18 cellular contexts compared by ENCODE assay signal in the genomic region with DNA sequence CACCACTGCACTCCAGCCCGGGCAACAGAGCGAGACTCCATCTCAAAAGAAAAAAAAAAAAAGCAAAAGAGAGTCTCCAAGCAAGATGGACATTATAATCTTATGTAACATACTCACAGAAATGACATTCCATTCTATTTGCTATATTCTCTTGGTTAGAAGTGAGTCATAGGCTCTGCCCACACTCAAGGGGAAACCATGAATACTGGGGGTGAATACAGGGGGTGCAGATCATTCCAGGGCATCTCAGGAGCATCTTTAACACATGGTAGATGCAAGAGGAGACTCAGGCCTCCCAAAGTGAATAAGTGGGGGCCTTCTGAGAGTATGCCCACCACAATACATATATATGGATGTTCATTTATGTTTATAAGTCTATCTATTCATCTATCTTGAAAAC. TPM values are rescaled to one million over a fixed set of nuclear protein-coding genes. Genes with fewer than 3 reads are reported as not detected.
DNase-seq lines count a peak whose midpoint lies in the region; ATAC-seq and TF ChIP-seq lines count a peak whose summit lies in the region.
"Had no signal": no experiment of that assay in that cellular context is flagged by ENCODE, and none has a peak within 500 bp of the region (broad histone marks: within the 10 kb centered on the region; RNA-seq: fewer than 3 reads in every experiment).

No MANE protein-coding gene starts in this region.

- ATAC-seq in HG03571 (IDR thresholded peaks at IDR 0.05; ENCODE audit: unreplicated experiment) = no peak
- no peak for ATAC-seq in GM21528 (IDR thresholded peaks at IDR 0.05; ENCODE audit: low FRiP score, unreplicated experiment)
- ATAC-seq: HCT116; stimulated activated naive B cell treated with anti-CD40 and anti-IgM and Interleukin-4, amounts not matched to agents 10 μg/mL and 1 μg/mL and 100 μg/mL, for 72 hours had no signal

- H3K9me3 Mint-ChIP-seq in activated naive CD8-positive, alpha-beta T cell treated with anti-CD3 and anti-CD28 coated beads for 36 hours = no peaks in the 10 kb centered on the region
- no peaks in the 10 kb centered on the region for H3K9me3 Mint-ChIP-seq in activated T-helper 1 cell treated with anti-CD3 and anti-CD28 coated beads, Interleukin-12 subunit alpha, Interleukin-12 subunit beta, Interleukin-2, Interleukin-4 antibody, amounts not matched to agents 30 ng/mL and 10 ng/mL and 1 ng/mL, durations not matched to agents 14 hours and 24 hours and 36 hours
- H3K9me3 Mint-ChIP-seq: activated naive CD4-positive, alpha-beta T cell treated with anti-CD3 and anti-CD28 coated beads, Interleukin-2, amount 50 U/mL, for 72 hours; central memory CD8-positive, alpha-beta T cell; stimulated activated naive B cell treated with anti-CD40 and anti-IgM and Interleukin-4, amounts not matched to agents 10 μg/mL and 1 μg/mL and 100 μg/mL, for 72 hours; type B pancreatic cell had no signal

- H3K4me1 Mint-ChIP-seq in activated naive CD8-positive, alpha-beta T cell treated with anti-CD3 and anti-CD28 coated beads for 36 hours = peaks cover 23% of the 10 kb centered on the region
- peaks cover 11% of the 10 kb centered on the region for H3K4me1 Mint-ChIP-seq in activated T-helper 1 cell treated with anti-CD3 and anti-CD28 coated beads, Interleukin-12 subunit alpha, Interleukin-12 subunit beta, Interleukin-2, Interleukin-4 antibody, amounts not matched to agents 30 ng/mL and 10 ng/mL and 1 ng/mL, durations not matched to agents 14 hours and 24 hours and 36 hours (ENCODE audit: low read depth)

- no peak for TF ChIP-seq CTCF in AG04449 (IDR thresholded peaks at IDR 0.05; ENCODE audit: insufficient read depth, low read length, missing control alignments)

- DNase-seq in AG04449 (ENCODE audit: low read depth, low spot score) (peak; percentile 34), HS-5 (ENCODE audit: low read depth) (peak; percentile 73), fibroblast of peridontal ligament (ENCODE audit: extremely low read depth) (peak; percentile 71)
- no peak for DNase-seq in activated naive CD8-positive, alpha-beta T cell treated with anti-CD3 and anti-CD28 coated beads for 36 hours
- no peak for DNase-seq in activated CD4-positive, alpha-beta T cell treated with anti-CD3 and anti-CD28 coated beads, Interleukin-2, amount 50 U/mL, for 48 hours
- no peak for DNase-seq in activated T-helper 1 cell treated with anti-CD3 and anti-CD28 coated beads, Interleukin-12 subunit alpha, Interleukin-12 subunit beta, Interleukin-2, Interleukin-4 antibody, amounts not matched to agents 30 ng/mL and 10 ng/mL and 1 ng/mL, durations not matched to agents 14 hours and 24 hours and 36 hours (ENCODE audit: low spot score)
- DNase-seq: kidney; NCI-H1417 treated with DMSO at 0.1 percent for 48 hours; NK-92 treated with Interleukin-12 subunit alpha and Interleukin-12 subunit beta, amount 100 ng/mL, for 24 hours; SIG-M5; stimulated activated naive B cell treated with anti-CD40 and anti-IgM and Interleukin-4, amounts not matched to agents 10 μg/mL and 1 μg/mL and 100 μg/mL, for 72 hours had no signal

- peaks cover 3% of the 10 kb centered on the region for H3K36me3 Mint-ChIP-seq in activated naive CD8-positive, alpha-beta T cell treated with anti-CD3 and anti-CD28 coated beads for 36 hours
- H3K36me3 Mint-ChIP-seq in activated T-helper 1 cell treated with anti-CD3 and anti-CD28 coated beads, Interleukin-12 subunit alpha, Interleukin-12 subunit beta, Interleukin-2, Interleukin-4 antibody, amounts not matched to agents 30 ng/mL and 10 ng/mL and 1 ng/mL, durations not matched to agents 14 hours and 24 hours and 36 hours (ENCODE audit: low read depth) = no peaks in the 10 kb centered on the region
- H3K36me3 Mint-ChIP-seq: activated naive CD4-positive, alpha-beta T cell treated with anti-CD3 and anti-CD28 coated beads, Interleukin-2, amount 50 U/mL, for 72 hours; stimulated activated naive B cell treated with anti-CD40 and anti-IgM and Interleukin-4, amounts not matched to agents 10 μg/mL and 1 μg/mL and 100 μg/mL, for 72 hours; type B pancreatic cell had no signal

- no peak overlapping the region for H3K4me3 ChIP-seq in AG04449 (ENCODE audit: low read depth, low read length)
- H3K4me3 ChIP-seq: smooth muscle cell had no signal

- peak overlapping the region; percentile 28 for H3K27ac Mint-ChIP-seq in activated naive CD8-positive, alpha-beta T cell treated with anti-CD3 and anti-CD28 coated beads for 36 hours
- H3K27ac Mint-ChIP-seq in activated T-helper 1 cell treated with anti-CD3 and anti-CD28 coated beads, Interleukin-12 subunit alpha, Interleukin-12 subunit beta, Interleukin-2, Interleukin-4 antibody, amounts not matched to agents 30 ng/mL and 10 ng/mL and 1 ng/mL, durations not matched to agents 14 hours and 24 hours and 36 hours = no peak overlapping the region
- H3K27ac Mint-ChIP-seq: activated naive CD4-positive, alpha-beta T cell treated with anti-CD3 and anti-CD28 coated beads, Interleukin-2, amount 50 U/mL, for 72 hours; stimulated activated naive B cell treated with anti-CD40 and anti-IgM and Interleukin-4, amounts not matched to agents 10 μg/mL and 1 μg/mL and 100 μg/mL, for 72 hours; type B pancreatic cell had no signal

- intact Hi-C loops in activated T-helper 1 cell treated with anti-CD3 and anti-CD28 coated beads, Interleukin-12 subunit alpha, Interleukin-12 subunit beta, Interleukin-2, Interleukin-4 antibody, amounts not matched to agents 30 ng/mL and 10 ng/mL and 1 ng/mL, durations not matched to agents 14 hours and 24 hours and 36 hours (cut with micrococcal nuclease) = no loop called here

- CTCF ChIA-PET in AG04449 (lab: Yijun Ruan, JAX) = interaction anchor here (1.5 kb wide), 1 partner anchor 17 kb away, joined by 6 read pairs; a partner anchor contains a TSS

- peaks cover 5% of the 10 kb centered on the region for H3K27me3 Mint-ChIP-seq in activated naive CD8-positive, alpha-beta T cell treated with anti-CD3 and anti-CD28 coated beads for 36 hours
- H3K27me3 Mint-ChIP-seq in activated T-helper 1 cell treated with anti-CD3 and anti-CD28 coated beads, Interleukin-12 subunit alpha, Interleukin-12 subunit beta, Interleukin-2, Interleukin-4 antibody, amounts not matched to agents 30 ng/mL and 10 ng/mL and 1 ng/mL, durations not matched to agents 14 hours and 24 hours and 36 hours (ENCODE audit: insufficient read depth) = peaks cover 9% of the 10 kb centered on the region
- H3K27me3 Mint-ChIP-seq: stimulated activated naive B cell treated with anti-CD40 and anti-IgM and Interleukin-4, amounts not matched to agents 10 μg/mL and 1 μg/mL and 100 μg/mL, for 72 hours; type B pancreatic cell had no signal

- H3K4me3 Mint-ChIP-seq in activated naive CD8-positive, alpha-beta T cell treated with anti-CD3 and anti-CD28 coated beads for 36 hours = no peak overlapping the region
- no peak overlapping the region for H3K4me3 Mint-ChIP-seq in activated T-helper 1 cell treated with anti-CD3 and anti-CD28 coated beads, Interleukin-12 subunit alpha, Interleukin-12 subunit beta, Interleukin-2, Interleukin-4 antibody, amounts not matched to agents 30 ng/mL and 10 ng/mL and 1 ng/mL, durations not matched to agents 14 hours and 24 hours and 36 hours
- H3K4me3 Mint-ChIP-seq: central memory CD8-positive, alpha-beta T cell; stimulated activated naive B cell treated with anti-CD40 and anti-IgM and Interleukin-4, amounts not matched to agents 10 μg/mL and 1 μg/mL and 100 μg/mL, for 72 hours; type B pancreatic cell had no signal

- POLR2A ChIA-PET in AG04449 (lab: Yijun Ruan, JAX) = no interaction called here

RNA-seq across cellular contexts. Expression of a gene that starts 18.3 kb away (rescaled TPM):
- total RNA-seq in activated naive CD8-positive, alpha-beta T cell treated with anti-CD3 and anti-CD28 coated beads for 36 hours = 10 to 100 TPM; 54.9 to 56.5 TPM
- total RNA-seq in activated T-helper 1 cell treated with anti-CD3 and anti-CD28 coated beads, Interleukin-12 subunit alpha, Interleukin-12 subunit beta, Interleukin-2, Interleukin-4 antibody, amounts not matched to agents 30 ng/mL and 10 ng/mL and 1 ng/mL, durations not matched to agents 14 hours and 24 hours and 36 hours = 58.4 and 60.1 TPM in 2 replicates

Comparison
In these comparisons a context has a peak if more than half of its experiments do, and no peak if none do; other contexts are left out.
1. DNase-seq: peak in AG04449 (single experiment), HS-5 (single experiment) and fibroblast of peridontal ligament (single experiment); none in activated naive CD8-positive, alpha-beta T cell treated with anti-CD3 and anti-CD28 coated beads for 36 hours (single experiment), activated CD4-positive, alpha-beta T cell treated with anti-CD3 and anti-CD28 coated beads, Interleukin-2, amount 50 U/mL, for 48 hours (0 of 2) and activated T-helper 1 cell treated with anti-CD3 and anti-CD28 coated beads, Interleukin-12 subunit alpha, Interleukin-12 subunit beta, Interleukin-2, Interleukin-4 antibody, amounts not matched to agents 30 ng/mL and 10 ng/mL and 1 ng/mL, durations not matched to agents 14 hours and 24 hours and 36 hours (single experiment).